21 cellular contexts compared by ENCODE assay signal in the genomic region with DNA sequence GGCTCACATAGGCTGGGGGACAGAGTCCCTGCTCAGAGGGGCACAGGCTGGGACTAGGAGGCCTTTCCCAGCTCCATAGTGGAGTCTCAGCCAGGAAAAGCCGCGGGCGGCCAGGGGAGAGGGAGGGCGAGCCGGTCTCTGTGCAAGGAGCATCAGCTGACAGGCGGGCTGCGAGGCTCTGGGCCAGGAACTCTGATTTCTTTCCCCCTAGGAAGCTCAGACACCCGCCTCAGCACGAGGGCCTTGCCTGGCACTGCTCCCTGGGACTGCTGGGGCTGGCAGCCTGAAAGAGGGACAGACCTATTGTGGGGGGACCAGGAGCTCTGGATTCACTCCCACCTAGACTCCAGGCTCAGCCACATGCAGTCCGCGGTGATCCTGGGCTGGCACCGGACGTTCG. TPM values are rescaled to one million over a fixed set of nuclear protein-coding genes. Genes with fewer than 3 reads are reported as not detected.
A peak's percentile ranks its signal among the peaks of the same experiment; 100 is the strongest.
DNase-seq lines count a peak whose midpoint lies in the region; ATAC-seq and TF ChIP-seq lines count a peak whose summit lies in the region.
"Had no signal": no experiment of that assay in that cellular context is flagged by ENCODE, and none has a peak within 500 bp of the region (broad histone marks: within the 10 kb centered on the region; RNA-seq: fewer than 3 reads in every experiment).

No MANE protein-coding gene starts in this region.

- no peaks in the 10 kb centered on the region for H3K79me2 ChIP-seq in osteoblast (ENCODE audit: insufficient read depth, low read length)

- H4K20me1 ChIP-seq in BLaER1 (no peaks in the 10 kb centered on the region), osteoblast (ENCODE audit: insufficient read depth, low read length) (no peaks in the 10 kb centered on the region)

- TF ChIP-seq CTCF in osteoblast (IDR thresholded peaks at IDR 0.05; ENCODE audit: extremely low read depth, low read depth, low read length) (no peak), psoas muscle (IDR thresholded peaks at IDR 0.05) (no peak)

- ATAC-seq in Right ventricle myocardium superior (ENCODE audit: poor library complexity) (peak; percentile 66), psoas muscle (no peak), HG03097 (IDR thresholded peaks at IDR 0.05; ENCODE audit: low FRiP score, unreplicated experiment) (no peak), GM18867 (IDR thresholded peaks at IDR 0.05; ENCODE audit: unreplicated experiment) (no peak)
- ATAC-seq: K562 had no signal

- H3K9me3 ChIP-seq in BLaER1 (no peaks in the 10 kb centered on the region), osteoblast (ENCODE audit: low read depth, low read length) (no peaks in the 10 kb centered on the region), psoas muscle (no peaks in the 10 kb centered on the region)

- intact Hi-C loops in Right ventricle myocardium superior (cut with DNase I) (no loop called here), psoas muscle (cut with DNase I) (loop anchor here in 1 of 2 donors (10.0 kb wide), 1 partner anchor 237 kb away; a partner anchor contains a TSS)

- H3K4me3 ChIP-seq in BLaER1: no peak overlapping the region
- H3K4me3 ChIP-seq in osteoblast (ENCODE audit: insufficient read depth, low read length): no peak overlapping the region
- H3K4me3 ChIP-seq in psoas muscle: no peak overlapping the region
- H3K4me3 ChIP-seq: K562 had no signal

- H3K27ac ChIP-seq in BLaER1 (no peak overlapping the region), osteoblast (ENCODE audit: low read depth, low read length) (no peak overlapping the region), psoas muscle (no peak overlapping the region)

- H3K36me3 ChIP-seq in BLaER1: no peaks in the 10 kb centered on the region
- H3K36me3 ChIP-seq in osteoblast (ENCODE audit: insufficient read depth, low read length): no peaks in the 10 kb centered on the region
- no peaks in the 10 kb centered on the region for H3K36me3 ChIP-seq in psoas muscle (ENCODE audit: insufficient read depth in 1 of 2, low read depth in 1 of 2)

- peak; percentile 38 for DNase-seq in SK-MEL-5 (ENCODE audit: low read depth, low spot score)
- no peak for DNase-seq in Right ventricle myocardium superior
- DNase-seq in osteoblast (ENCODE audit: insufficient read length, low spot score, missing footprints): peak; percentile 72
- no peak for DNase-seq in psoas muscle
- DNase-seq in NCI-H1694 (lab: John Stamatoyannopoulos, UW): no peak
- DNase-seq: activated CD4-positive, alpha-beta T cell treated with anti-CD3 and anti-CD28 coated beads, Interleukin-2, amount 10 ng/mL, durations not matched to agents 7 days and 5 days; activated CD8-positive, alpha-beta memory T cell treated with anti-CD3 and anti-CD28 coated beads, Interleukin-2, amount 50 U/mL, for 4 hours; activated effector memory CD4-positive, alpha-beta T cell treated with anti-CD3 and anti-CD28 coated beads, Interleukin-2, amount 50 U/mL, for 16 hours; CD8-positive, alpha-beta memory T cell; EL; MV-4-11; NCI-H187 treated with DMSO at 0.1 percent for 48 hours; NCI-H510A; SIG-M5 had no signal

- H3K27me3 ChIP-seq in BLaER1 (peaks cover 28% of the 10 kb centered on the region), osteoblast (ENCODE audit: insufficient read depth, low read length) (peaks cover 31% of the 10 kb centered on the region), psoas muscle (ENCODE audit: insufficient read depth in 3 of 3, low read length in 2 of 3) (peaks cover 0 to 35% (median 10%) of the 10 kb centered on the region in 3 donors)

- H3K4me2 ChIP-seq in BLaER1 (peak overlapping the region; percentile 74), osteoblast (ENCODE audit: insufficient read depth, low read length) (no peak overlapping the region)

- H2AFZ ChIP-seq in osteoblast (ENCODE audit: low read length): no peak overlapping the region

- H3K9ac ChIP-seq in BLaER1: no peak overlapping the region

- H3K4me1 ChIP-seq in BLaER1: peaks cover 27% of the 10 kb centered on the region
- no peaks in the 10 kb centered on the region for H3K4me1 ChIP-seq in osteoblast (ENCODE audit: insufficient read depth, low read length)
- no peaks in the 10 kb centered on the region for H3K4me1 ChIP-seq in psoas muscle

- 43 to 48% (median 45%) methylated on average over 14 of the region's 14 CpGs for WGBS in psoas muscle, 3 donors

- in situ Hi-C loops in SK-MEL-5 (cut with HindIII; ENCODE audit: low pct_unique_long_range_greater_than_20kb, low sequenced_read_pairs): no loop called here

RNA-seq across cellular contexts. Expression of a gene that starts 2.2 kb away (rescaled TPM):
- total RNA-seq in SK-MEL-5 (2014; rRNA removed; shearing (Covaris generic)): not detected in 2 replicates
- not detected in 2 replicates for polyA plus RNA-seq in SK-MEL-5 (2015; cell fraction: cytosol; rRNA removed)
- 0.64 and 2.5 TPM in 2 replicates for polyA plus RNA-seq in SK-MEL-5 (2015; cell fraction: nucleus; rRNA removed)
- total RNA-seq in Right ventricle myocardium superior (not detected), osteoblast (under 0.01 TPM in 1 of 2 replicates, not detected in the other), psoas muscle (not detected)
- polyA plus RNA-seq in psoas muscle: under 1 TPM in 2 of 3 donors, not detected in 1; 0.03 to 0.35 TPM
- total RNA-seq: activated CD4-positive, alpha-beta T cell treated with anti-CD3 and anti-CD28 coated beads, Interleukin-2, amount 10 ng/mL, durations not matched to agents 7 days and 5 days; CD8-positive, alpha-beta memory T cell; kidney epithelial cell; pulmonary artery endothelial cell; T-helper 1 cell treated with Interleukin-12 subunit alpha and Interleukin-12 subunit beta and Interleukin-4 antibody, amounts not matched to agents 30 ng/mL and 1 ng/mL, for 36 hours had no signal
- polyA plus RNA-seq: CD8-positive, alpha-beta memory T cell had no signal

RNA-seq across cellular contexts. Expression of a gene that starts 8.8 kb away (rescaled TPM):
- total RNA-seq in SK-MEL-5 (2014; rRNA removed; shearing (Covaris generic)): 2.8 and 4.4 TPM in 2 replicates
- 18.8 and 26.4 TPM in 2 replicates for polyA plus RNA-seq in SK-MEL-5 (2015; cell fraction: cytosol; rRNA removed)
- 28.0 and 49.4 TPM in 2 replicates for polyA plus RNA-seq in SK-MEL-5 (2015; cell fraction: nucleus; rRNA removed)
- total RNA-seq in Right ventricle myocardium superior (22.5 TPM), osteoblast (0.29 and 1.1 TPM in 2 replicates), psoas muscle (10 to 100 TPM in 3 of 4 donors, 1 to 10 TPM in 1; 8.1 to 20.1 (median 14.1) TPM)
- 10 to 100 TPM in 1 of 3 donors, 1 to 10 TPM in 2; 3.9 to 12.6 (median 9.7) TPM for polyA plus RNA-seq in psoas muscle

RNA-seq across cellular contexts. Expression of a gene that starts 30.7 kb away (rescaled TPM):
- total RNA-seq in SK-MEL-5 (2014; rRNA removed; shearing (Covaris generic)): 3.2 and 4.5 TPM in 2 replicates
- polyA plus RNA-seq in SK-MEL-5 (2015; cell fraction: cytosol; rRNA removed): 20.9 and 23.9 TPM in 2 replicates
- polyA plus RNA-seq in SK-MEL-5 (2015; cell fraction: nucleus; rRNA removed): 3.3 and 6.8 TPM in 2 replicates
- total RNA-seq in Right ventricle myocardium superior (1.1 TPM), osteoblast (1.2 and 1.8 TPM in 2 replicates), psoas muscle (1 to 10 TPM in 3 of 4 donors, under 1 TPM in 1; 0.23 to 2.0 (median 1.4) TPM)
- polyA plus RNA-seq in psoas muscle: 1 to 10 TPM in 1 of 3 donors, under 1 TPM in 2; 0.55 to 1.5 (median 0.78) TPM

RNA-seq across cellular contexts. Expression of a gene that starts 31.5 kb away (rescaled TPM):
- total RNA-seq in SK-MEL-5 (2014; rRNA removed; shearing (Covaris generic)): 1.9 TPM in 2 replicates
- 0.42 and 3.1 TPM in 2 replicates for polyA plus RNA-seq in SK-MEL-5 (2015; cell fraction: cytosol; rRNA removed)
- polyA plus RNA-seq in SK-MEL-5 (2015; cell fraction: nucleus; rRNA removed): 12.2 and 19.9 TPM in 2 replicates
- 1.4 TPM for total RNA-seq in Right ventricle myocardium superior
- 1.4 and 2.4 TPM in 2 replicates for total RNA-seq in osteoblast
- total RNA-seq in psoas muscle: 1 to 10 TPM in 1 of 4 donors, under 1 TPM in 3; 0.57 to 1.5 (median 0.93) TPM
- polyA plus RNA-seq in psoas muscle: 1 to 10 TPM in 1 of 3 donors, under 1 TPM in 2; 0.74 to 1.3 (median 0.84) TPM

RNA-seq across cellular contexts. Expression of a gene that starts 42.6 kb away (rescaled TPM):
- total RNA-seq in SK-MEL-5 (2014; rRNA removed; shearing (Covaris generic)): 18.6 and 20.0 TPM in 2 replicates
- polyA plus RNA-seq in SK-MEL-5 (2015; cell fraction: cytosol; rRNA removed): 65.0 and 66.1 TPM in 2 replicates
- 46.3 and 48.3 TPM in 2 replicates for polyA plus RNA-seq in SK-MEL-5 (2015; cell fraction: nucleus; rRNA removed)
- 18.3 TPM for total RNA-seq in Right ventricle myocardium superior
- total RNA-seq in osteoblast: 28.9 and 30.0 TPM in 2 replicates
- total RNA-seq in psoas muscle: 10 to 100 TPM in 3 of 4 donors, 1 to 10 TPM in 1; 8.1 to 20.1 (median 14.7) TPM
- polyA plus RNA-seq in psoas muscle: 10 to 100 TPM; 19.9 to 45.0 (median 30.4) TPM

Comparison
In these comparisons a context has a peak if more than half of its experiments do, and no peak if none do; other contexts are left out.
1. DNase-seq: peak in SK-MEL-5 (single experiment) and osteoblast (single experiment); none in Right ventricle myocardium superior (single experiment), psoas muscle (0 of 2) and NCI-H1694 (single experiment).